8 cellular contexts compared by ENCODE assay signal in genomic region chr3:49411550-49411967, GRCh38. TPM values are rescaled to one million over a fixed set of nuclear protein-coding genes. Genes with fewer than 3 reads are reported as not detected.
DNase-seq lines count a peak whose midpoint lies in the region; ATAC-seq and TF ChIP-seq lines count a peak whose summit lies in the region.

No MANE protein-coding gene starts in this region.

- intact Hi-C loops in Panc1 (cut with micrococcal nuclease; ENCODE audit: unreplicated experiment): no loop called here

- WGBS in iPS DF 6.9 (ENCODE audit: insufficient coverage, insufficient read length): no CpG with 5 or more reads among the region's 56 CpGs

- peak overlapping the region; percentile 84 to 93 for H3K4me3 ChIP-seq in Panc1 (ENCODE audit: low read depth in 2 of 2, low read length in 2 of 2)
- H3K4me3 ChIP-seq in adipocyte (ENCODE audit: low read length): peak overlapping the region; percentile 96
- H3K4me3 ChIP-seq in iPS DF 6.9 (ENCODE audit: low read length): peak overlapping the region; percentile 100
- H3K4me3 ChIP-seq in skin epidermis: peak overlapping the region; percentile 85 to 98 (median 89)

- H3K27ac ChIP-seq in Panc1 (ENCODE audit: low read length): peak overlapping the region; percentile 90
- no peak overlapping the region for H3K27ac ChIP-seq in iPS DF 6.9 (ENCODE audit: low read length)
- H3K27ac ChIP-seq in skin epidermis: peak overlapping the region; percentile 83 to 100 (median 97)

- no peaks in the 10 kb centered on the region for H3K27me3 ChIP-seq in Panc1 (ENCODE audit: control insufficient read depth, insufficient read depth, low read length)
- no peaks in the 10 kb centered on the region for H3K27me3 ChIP-seq in adipocyte (replicated peaks; ENCODE audit: control insufficient read depth, insufficient read depth, low read length)
- no peaks in the 10 kb centered on the region for H3K27me3 ChIP-seq in iPS DF 6.9 (ENCODE audit: control insufficient read depth, insufficient read depth, low read length)

- no TSS peak for BruUV-seq in Panc1 (replicated peaks; lab: Mats Ljungman, UMichigan)

- in situ Hi-C loops in Panc1 (cut with HindIII; ENCODE audit: low pct_unique_long_range_greater_than_20kb, low sequenced_read_pairs): no loop called here

- no peak for TF ChIP-seq CTCF in Panc1 (IDR thresholded peaks at IDR 0.05)

- POLR2A ChIA-PET in Panc1 (lab: Charles Lee): no interaction called here

- peaks cover 22% of the 10 kb centered on the region for H3K4me1 ChIP-seq in Panc1 (ENCODE audit: control insufficient read depth, insufficient read depth, low read length)
- H3K4me1 ChIP-seq in adipocyte (ENCODE audit: control insufficient read depth, insufficient read depth, low read length): peaks cover 48% of the 10 kb centered on the region
- H3K4me1 ChIP-seq in iPS DF 6.9 (ENCODE audit: control insufficient read depth, insufficient read depth, low read length): no peaks in the 10 kb centered on the region

- DNase-seq in Panc1 (ENCODE audit: low read depth, low spot score) (no peak), adipocyte (ENCODE audit: low read depth) (no peak), iPS DF 6.9 (ENCODE audit: low read depth, low spot score) (no peak), NCI-H446 treated with DMSO at 0.1 percent for 48 hours (lab: John Stamatoyannopoulos, UW) (no peak), DMS79 treated with DMSO at 0.1 percent for 48 hours (lab: John Stamatoyannopoulos, UW) (no peak)

- peaks cover 10% of the 10 kb centered on the region; the same call in 1 of the 2 replicates for H3K36me3 ChIP-seq in Panc1 (ENCODE audit: control insufficient read depth, insufficient read depth, low read length)
- H3K36me3 ChIP-seq in adipocyte (ENCODE audit: control insufficient read depth, insufficient read depth, low read length, severe bottlenecking): peaks cover 20% of the 10 kb centered on the region
- no peaks in the 10 kb centered on the region for H3K36me3 ChIP-seq in iPS DF 6.9 (ENCODE audit: control insufficient read depth, insufficient read depth, low read length)

- ATAC-seq in GM18519 (IDR thresholded peaks at IDR 0.05; ENCODE audit: low FRiP score, unreplicated experiment) (peak; percentile 20), HG02642 (IDR thresholded peaks at IDR 0.05; ENCODE audit: poor library complexity, unreplicated experiment) (peak; percentile 40), Panc1 (peak; percentile 61)

- H3K9me3 ChIP-seq in Panc1 (ENCODE audit: control insufficient read depth, insufficient read depth, low read depth, low read length): no peaks in the 10 kb centered on the region
- H3K9me3 ChIP-seq in adipocyte (ENCODE audit: control insufficient read depth, low read length): no peaks in the 10 kb centered on the region
- H3K9me3 ChIP-seq in iPS DF 6.9 (ENCODE audit: control insufficient read depth, insufficient read depth, low read length): no peaks in the 10 kb centered on the region

- CTCF ChIA-PET in Panc1 (lab: Charles Lee): no interaction called here

- peak overlapping the region; percentile 98 for H3K9ac ChIP-seq in adipocyte (ENCODE audit: low read length)

RNA-seq across cellular contexts. Expression of gene RHOA, which starts 0.2 kb away (rescaled TPM):
- 296 TPM for total RNA-seq in Panc1 (2021; ENCODE audit: unreplicated experiment)
- 375 TPM for polyA plus RNA-seq in Panc1 (2012; ENCODE audit: insufficient read length)

RNA-seq across cellular contexts. Expression of gene TCTA, which starts 0.7 kb away (rescaled TPM):
- total RNA-seq in Panc1 (2021; ENCODE audit: unreplicated experiment): 17.6 TPM
- 17.0 TPM for polyA plus RNA-seq in Panc1 (2012; ENCODE audit: insufficient read length)

RNA-seq across cellular contexts. Expression of gene AMT, which starts 10.7 kb away (rescaled TPM):
- 1.1 TPM for total RNA-seq in Panc1 (2021; ENCODE audit: unreplicated experiment)
- polyA plus RNA-seq in Panc1 (2012; ENCODE audit: insufficient read length): 2.9 TPM

RNA-seq across cellular contexts. Expression of gene NICN1, which starts 17.6 kb away (rescaled TPM):
- total RNA-seq in Panc1 (2021; ENCODE audit: unreplicated experiment): 9.2 TPM
- 9.8 TPM for polyA plus RNA-seq in Panc1 (2012; ENCODE audit: insufficient read length)

RNA-seq across cellular contexts. Expression of gene GPX1, which starts 53.4 kb away (rescaled TPM):
- 102 TPM for total RNA-seq in Panc1 (2021; ENCODE audit: unreplicated experiment)
- 227 TPM for polyA plus RNA-seq in Panc1 (2012; ENCODE audit: insufficient read length)
